In the genomic region with DNA sequence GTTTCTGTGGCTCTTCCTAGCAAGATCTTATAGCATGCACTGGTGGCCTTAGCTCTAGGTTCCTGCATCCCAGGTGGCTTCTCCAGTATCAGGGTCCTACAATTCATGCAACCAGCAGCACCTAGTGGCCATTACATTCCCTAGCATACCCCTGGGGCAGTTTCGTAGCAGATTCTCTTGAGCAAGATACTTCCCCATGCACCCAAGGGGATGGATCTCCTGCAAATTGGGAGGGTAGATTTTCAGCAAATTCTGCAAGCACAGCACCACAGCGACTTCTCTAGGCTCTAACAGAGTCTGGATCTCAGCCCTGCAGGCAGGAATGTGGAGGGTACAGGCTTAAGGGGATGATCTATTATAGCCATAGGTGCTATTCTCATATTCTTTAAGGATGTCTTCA, we compare ENCODE assay signal across 8 cellular contexts. TPM values are rescaled to one million over a fixed set of nuclear protein-coding genes. Genes with fewer than 3 reads are reported as not detected.
DNase-seq lines count a peak whose midpoint lies in the region; ATAC-seq and TF ChIP-seq lines count a peak whose summit lies in the region.

No MANE protein-coding gene starts in this region.

- H3K36me3 ChIP-seq in gastrocnemius medialis (no peaks in the 10 kb centered on the region), aorta (ENCODE audit: control insufficient read depth in 1 of 2, insufficient read depth in 2 of 2, low read length in 1 of 2) (no peaks in the 10 kb centered on the region)

- TF ChIP-seq CTCF in nephron progenitor cell (IDR thresholded peaks at IDR 0.05) (peak; percentile 55), gastrocnemius medialis (IDR thresholded peaks at IDR 0.05 in 4 of 5, conservative IDR thresholded peaks at IDR 0.05 in 1 of 5) (peak in 1 of 5 experiments; percentile 28)

- no peak overlapping the region for H3K4me3 ChIP-seq in Jurkat, Clone E6-1 (ENCODE audit: low read length)
- H3K4me3 ChIP-seq in gastrocnemius medialis, result no peak overlapping the region
- no peak overlapping the region for H3K4me3 ChIP-seq in aorta (ENCODE audit: low read length in 2 of 2)

- peaks cover 8% of the 10 kb centered on the region for H3K27me3 Mint-ChIP-seq in nephron progenitor cell (ENCODE audit: low read depth, poor library complexity)

- H3K27ac ChIP-seq in gastrocnemius medialis, result no peak overlapping the region
- H3K27ac ChIP-seq in aorta (ENCODE audit: low read depth in 1 of 2, low read length in 2 of 2), result no peak overlapping the region

- H3K36me3 Mint-ChIP-seq in nephron progenitor cell (ENCODE audit: low read depth), result peaks cover 12% of the 10 kb centered on the region

- no peak overlapping the region for H3K27ac Mint-ChIP-seq in nephron progenitor cell

- TF ChIP-seq POLR2A in gastrocnemius medialis (IDR thresholded peaks at IDR 0.05), result no peak

- no peaks in the 10 kb centered on the region for H3K9me3 Mint-ChIP-seq in nephron progenitor cell

- H3K4me1 ChIP-seq in gastrocnemius medialis (no peaks in the 10 kb centered on the region), aorta (ENCODE audit: control insufficient read depth in 1 of 2, insufficient read depth in 2 of 2, low read length in 2 of 2) (no peaks in the 10 kb centered on the region)

- H3K27me3 ChIP-seq in gastrocnemius medialis, result no peaks in the 10 kb centered on the region
- no peaks in the 10 kb centered on the region for H3K27me3 ChIP-seq in aorta (ENCODE audit: control insufficient read depth in 1 of 2, insufficient read depth in 2 of 2, low read length in 1 of 2)

- ATAC-seq in GM19043 (IDR thresholded peaks at IDR 0.05; ENCODE audit: low read depth, unreplicated experiment), result peak; percentile 57
- no peak for ATAC-seq in gastrocnemius medialis
- ATAC-seq in aorta (ENCODE audit: low FRiP score), result no peak

- WGBS in aorta, 2 donors, result 64 to 65% methylated on average over 2 of the region's 2 CpGs

- in situ Hi-C loops in gastrocnemius medialis (cut with MboI; ENCODE audit: low sequenced_read_pairs in 4 of 4), result no loop called here

- no peaks in the 10 kb centered on the region for H3K4me1 Mint-ChIP-seq in nephron progenitor cell

- H3K4me3 Mint-ChIP-seq in nephron progenitor cell, result no peak overlapping the region

- intact Hi-C loops in gastrocnemius medialis (cut with DNase I; ENCODE audit: low total_unique reads) (no loop called here), aorta (cut with DNase I) (no loop called here)

- H3K9me3 ChIP-seq in gastrocnemius medialis, result no peaks in the 10 kb centered on the region
- no peaks in the 10 kb centered on the region for H3K9me3 ChIP-seq in aorta (ENCODE audit: control insufficient read depth, low read length)

- DNase-seq in D341Med (ENCODE audit: low spot score), result peak; percentile 67
- peak; percentile 39 for DNase-seq in Jurkat, Clone E6-1 (ENCODE audit: low read depth, low spot score)
- DNase-seq in astrocyte of the hippocampus (ENCODE audit: low read depth, low spot score), result peak; percentile 24
- DNase-seq in nephron progenitor cell, result no peak
- DNase-seq in gastrocnemius medialis, result no peak
- no peak for DNase-seq in NCI-H2107 treated with DMSO at 0.1 percent for 48 hours (lab: John Stamatoyannopoulos, UW; ENCODE audit: unreplicated experiment)
- DNase-seq in aorta, result no peak

RNA-seq across cellular contexts. Expression of a gene that starts 13.1 kb away (rescaled TPM):
- polyA plus RNA-seq in Jurkat, Clone E6-1 (2012; ENCODE audit: insufficient read depth, insufficient read length), result 4.2 TPM
- not detected for total RNA-seq in gastrocnemius medialis
- total RNA-seq in aorta, result 1 to 10 TPM; 1.6 TPM
- polyA plus RNA-seq in aorta, result under 1 TPM in 1 of 2 donors, not detected in 1; 0.13 TPM

RNA-seq across cellular contexts. Expression of a gene that starts 44.0 kb away (rescaled TPM):
- 13.6 TPM for polyA plus RNA-seq in Jurkat, Clone E6-1 (2012; ENCODE audit: insufficient read depth, insufficient read length)
- 1 to 10 TPM; 2.0 to 6.1 (median 2.3) TPM for total RNA-seq in gastrocnemius medialis
- total RNA-seq in aorta, result 10 to 100 TPM; 17.0 to 25.2 TPM
- 1 to 10 TPM; 6.1 to 7.9 TPM for polyA plus RNA-seq in aorta

Comparison
In these comparisons a context has a peak if more than half of its experiments do, and no peak if none do; other contexts are left out.
1. DNase-seq: peak in D341Med (single experiment), Jurkat, Clone E6-1 (single experiment) and astrocyte of the hippocampus (single experiment); none in nephron progenitor cell (single experiment), gastrocnemius medialis (0 of 2), NCI-H2107 treated with DMSO at 0.1 percent for 48 hours (single experiment) and aorta (0 of 2).